In genomic region chr6:135850882-135851281, GRCh38 we compare ENCODE assay signal across 11 cellular contexts. TPM values are rescaled to one million over a fixed set of nuclear protein-coding genes. Genes with fewer than 3 reads are reported as not detected.
DNase-seq lines count a peak whose midpoint lies in the region; ATAC-seq and TF ChIP-seq lines count a peak whose summit lies in the region.
"Had no signal": no experiment of that assay in that cellular context is flagged by ENCODE, and none has a peak within 500 bp of the region (broad histone marks: within the 10 kb centered on the region; RNA-seq: fewer than 3 reads in every experiment).

No MANE protein-coding gene starts in this region.

- TF ChIP-seq POLR2A in gastroesophageal sphincter (IDR thresholded peaks at IDR 0.05) = no peak

- peaks cover 2% of the 10 kb centered on the region for H3K27me3 Mint-ChIP-seq in activated T-helper 1 cell treated with anti-CD3 and anti-CD28 coated beads, Interleukin-12 subunit alpha, Interleukin-12 subunit beta, Interleukin-2, Interleukin-4 antibody, amounts not matched to agents 30 ng/mL and 10 ng/mL and 1 ng/mL, durations not matched to agents 14 hours and 24 hours and 36 hours (ENCODE audit: insufficient read depth)

- intact Hi-C loops in heart right ventricle (cut with DNase I) (loop anchor here in 2 of 10 donors (5.0 kb wide), 2 partner anchors 39 to 51 kb away; no protein-coding TSS in a partner anchor), Right ventricle myocardium superior (cut with DNase I) (no loop called here)
- intact Hi-C loops in activated T-helper 1 cell treated with anti-CD3 and anti-CD28 coated beads, Interleukin-12 subunit alpha, Interleukin-12 subunit beta, Interleukin-2, Interleukin-4 antibody, amounts not matched to agents 30 ng/mL and 10 ng/mL and 1 ng/mL, durations not matched to agents 14 hours and 24 hours and 36 hours (cut with micrococcal nuclease) = loop anchor here (1.0 to 10.0 kb wide), 8 partner anchors 52 to 439 kb away; partner anchors contain the start of gene AHI1

- H3K14ac ChIP-seq in mesenchymal stem cell (ENCODE audit: low read length in 2 of 2) = peak overlapping the region in 1 of 2 experiments; percentile 20

- 56 to 64% methylated on average over 3 of the region's 3 CpGs for WGBS in heart right ventricle, 2 donors
- WGBS in mesenchymal stem cell = 91% methylated on average over 3 of the region's 3 CpGs
- 38 to 83% methylated on average over 1 to 3 of the region's 3 CpGs for WGBS in gastroesophageal sphincter (ENCODE audit: low coverage in 1 of 2), 2 donors

- peak overlapping the region; percentile 93 for H3K9ac ChIP-seq in mesenchymal stem cell (ENCODE audit: low read length)
- H3K9ac ChIP-seq: BLaER1 had no signal

- H3K27me3 ChIP-seq in heart right ventricle (no peaks in the 10 kb centered on the region), mesenchymal stem cell (ENCODE audit: control insufficient read depth in 1 of 2, insufficient read depth in 1 of 2, low read length in 2 of 2) (no peaks in the 10 kb centered on the region), gastroesophageal sphincter (no peaks in the 10 kb centered on the region)
- H3K27me3 ChIP-seq: BLaER1 had no signal

- H2BK15ac ChIP-seq in mesenchymal stem cell (ENCODE audit: low read depth, poor library complexity, severe bottlenecking) = no peak overlapping the region

- peak overlapping the region in 1 of 2 experiments; percentile 76 for H3K18ac ChIP-seq in mesenchymal stem cell (ENCODE audit: low read depth in 1 of 2, low read length in 2 of 2)

- ATAC-seq in heart right ventricle (no peak), Right ventricle myocardium superior (ENCODE audit: poor library complexity) (no peak), gastroesophageal sphincter (no peak), HG02970 (IDR thresholded peaks at IDR 0.05; ENCODE audit: low FRiP score, unreplicated experiment) (no peak)

- no peaks in the 10 kb centered on the region for H3K79me1 ChIP-seq in mesenchymal stem cell (replicated peaks; ENCODE audit: low read length, poor library complexity, severe bottlenecking)

- peak overlapping the region in 1 of 2 experiments; percentile 75 for H2BK12ac ChIP-seq in mesenchymal stem cell (ENCODE audit: low read length in 2 of 2)

- H4K8ac ChIP-seq in mesenchymal stem cell (ENCODE audit: low read length) = no peak overlapping the region

- no peak overlapping the region for H2BK5ac ChIP-seq in mesenchymal stem cell (ENCODE audit: low read depth, low read length, poor library complexity, severe bottlenecking)

- H3K4me2 ChIP-seq in mesenchymal stem cell (ENCODE audit: low read length, poor library complexity, severe bottlenecking) = no peak overlapping the region

- no peak overlapping the region for H2AFZ ChIP-seq in mesenchymal stem cell (ENCODE audit: low read depth, low read length)

- peak overlapping the region; percentile 89 for H2AK5ac ChIP-seq in mesenchymal stem cell (ENCODE audit: low read length, severe bottlenecking)

- no peak overlapping the region for H3K27ac Mint-ChIP-seq in activated T-helper 1 cell treated with anti-CD3 and anti-CD28 coated beads, Interleukin-12 subunit alpha, Interleukin-12 subunit beta, Interleukin-2, Interleukin-4 antibody, amounts not matched to agents 30 ng/mL and 10 ng/mL and 1 ng/mL, durations not matched to agents 14 hours and 24 hours and 36 hours

- H3K4me1 Mint-ChIP-seq in activated T-helper 1 cell treated with anti-CD3 and anti-CD28 coated beads, Interleukin-12 subunit alpha, Interleukin-12 subunit beta, Interleukin-2, Interleukin-4 antibody, amounts not matched to agents 30 ng/mL and 10 ng/mL and 1 ng/mL, durations not matched to agents 14 hours and 24 hours and 36 hours (ENCODE audit: low read depth) = peaks cover 39% of the 10 kb centered on the region

- DNase-seq in heart right ventricle (no peak), Right ventricle myocardium superior (no peak), mesenchymal stem cell (no peak), ureter (ENCODE audit: low spot score) (peak; percentile 49), cerebellar cortex (ENCODE audit: low spot score) (no peak)
- no peak for DNase-seq in activated T-helper 1 cell treated with anti-CD3 and anti-CD28 coated beads, Interleukin-12 subunit alpha, Interleukin-12 subunit beta, Interleukin-2, Interleukin-4 antibody, amounts not matched to agents 30 ng/mL and 10 ng/mL and 1 ng/mL, durations not matched to agents 14 hours and 24 hours and 36 hours (ENCODE audit: low spot score)
- DNase-seq: NCI-H1092 had no signal

- H3K4me3 ChIP-seq in heart right ventricle (peak overlapping the region in 3 of 10 donors; percentile 34 to 58 (median 51)), mesenchymal stem cell (ENCODE audit: insufficient read depth in 1 of 2, low read depth in 1 of 2, low read length in 2 of 2) (peak overlapping the region in 1 of 2 experiments; percentile 77), gastroesophageal sphincter (no peak overlapping the region)
- H3K4me3 ChIP-seq: BLaER1 had no signal

- no peaks in the 10 kb centered on the region for H3K36me3 ChIP-seq in heart right ventricle
- no peaks in the 10 kb centered on the region for H3K36me3 ChIP-seq in mesenchymal stem cell (ENCODE audit: control insufficient read depth in 1 of 2, insufficient read depth in 2 of 2, low read depth in 1 of 2, low read length in 2 of 2)
- H3K36me3 ChIP-seq in gastroesophageal sphincter = no peaks in the 10 kb centered on the region
- H3K36me3 ChIP-seq: BLaER1 had no signal

- H3K27ac ChIP-seq in heart right ventricle (peak overlapping the region in 8 of 10 donors; percentile 38 to 82 (median 72)), mesenchymal stem cell (ENCODE audit: low read length, poor library complexity, severe bottlenecking) (peak overlapping the region; percentile 70), gastroesophageal sphincter (peak overlapping the region in 2 of 4 donors; percentile 60 to 62)
- H3K27ac ChIP-seq: BLaER1, epithelial cell of prostate had no signal

- H2BK120ac ChIP-seq in mesenchymal stem cell (ENCODE audit: low read depth, low read length) = no peak overlapping the region

- peak overlapping the region in 1 of 2 experiments; percentile 19 for H3K23ac ChIP-seq in mesenchymal stem cell (ENCODE audit: low read length in 2 of 2)

- no peak overlapping the region for H3K4ac ChIP-seq in mesenchymal stem cell (ENCODE audit: low read depth in 1 of 2, low read length in 2 of 2)

- no peaks in the 10 kb centered on the region for H3K9me3 ChIP-seq in heart right ventricle
- H3K9me3 ChIP-seq in mesenchymal stem cell (ENCODE audit: control insufficient read depth, low read length) = no peaks in the 10 kb centered on the region
- no peaks in the 10 kb centered on the region for H3K9me3 ChIP-seq in gastroesophageal sphincter
- H3K9me3 ChIP-seq: BLaER1 had no signal

- peak overlapping the region; percentile 11 for H4K91ac ChIP-seq in mesenchymal stem cell (ENCODE audit: low read length)

- H3K9me3 Mint-ChIP-seq in activated T-helper 1 cell treated with anti-CD3 and anti-CD28 coated beads, Interleukin-12 subunit alpha, Interleukin-12 subunit beta, Interleukin-2, Interleukin-4 antibody, amounts not matched to agents 30 ng/mL and 10 ng/mL and 1 ng/mL, durations not matched to agents 14 hours and 24 hours and 36 hours = no peaks in the 10 kb centered on the region

- H3K4me1 ChIP-seq in heart right ventricle = peaks cover 0 to 40% (median 14%) of the 10 kb centered on the region in 9 donors
- H3K4me1 ChIP-seq in mesenchymal stem cell (ENCODE audit: control insufficient read depth, insufficient read depth, low read depth, low read length) = peaks cover 5% of the 10 kb centered on the region
- H3K4me1 ChIP-seq in gastroesophageal sphincter = peaks cover 0 to 38% (median 3%) of the 10 kb centered on the region in 3 donors

- H3K4me3 Mint-ChIP-seq in activated T-helper 1 cell treated with anti-CD3 and anti-CD28 coated beads, Interleukin-12 subunit alpha, Interleukin-12 subunit beta, Interleukin-2, Interleukin-4 antibody, amounts not matched to agents 30 ng/mL and 10 ng/mL and 1 ng/mL, durations not matched to agents 14 hours and 24 hours and 36 hours = peak overlapping the region; percentile 88

- TF ChIP-seq EP300 in gastroesophageal sphincter (IDR thresholded peaks at IDR 0.05) = no peak

- TF ChIP-seq CTCF in heart right ventricle (IDR thresholded peaks at IDR 0.05) (no peak), gastroesophageal sphincter (IDR thresholded peaks at IDR 0.05) (no peak)

- H3K36me3 Mint-ChIP-seq in activated T-helper 1 cell treated with anti-CD3 and anti-CD28 coated beads, Interleukin-12 subunit alpha, Interleukin-12 subunit beta, Interleukin-2, Interleukin-4 antibody, amounts not matched to agents 30 ng/mL and 10 ng/mL and 1 ng/mL, durations not matched to agents 14 hours and 24 hours and 36 hours (ENCODE audit: low read depth) = peaks cover 8% of the 10 kb centered on the region

RNA-seq across cellular contexts. Expression of gene PDE7B, which starts 0.6 kb away (rescaled TPM):
- 10 to 100 TPM in 7 of 10 donors, 1 to 10 TPM in 3; 4.3 to 19.6 (median 11.7) TPM for total RNA-seq in heart right ventricle
- polyA plus RNA-seq in heart right ventricle = 1 to 10 TPM; 3.7 to 5.9 TPM
- total RNA-seq in Right ventricle myocardium superior = 18.6 TPM
- 10.7 and 11.1 TPM in 2 replicates for total RNA-seq in activated T-helper 1 cell treated with anti-CD3 and anti-CD28 coated beads, Interleukin-12 subunit alpha, Interleukin-12 subunit beta, Interleukin-2, Interleukin-4 antibody, amounts not matched to agents 30 ng/mL and 10 ng/mL and 1 ng/mL, durations not matched to agents 14 hours and 24 hours and 36 hours
- 0.98 TPM for polyA plus RNA-seq in mesenchymal stem cell (2013, experiment 1 of 2)
- polyA plus RNA-seq in mesenchymal stem cell (2013, experiment 2 of 2) = 1.4 TPM
- total RNA-seq in ureter = 18.4 TPM
- 10 to 100 TPM in 1 of 4 donors, 1 to 10 TPM in 3; 2.9 to 23.6 (median 5.2) TPM for total RNA-seq in gastroesophageal sphincter
